Comparison of ENCODE assay signal across 1 cellular context in genomic region chr19:33868076-33868735, GRCh38.
TF ChIP-seq lines count a peak whose summit lies in the region.

No MANE protein-coding gene starts in this region.

TF ChIP-seq in SK-N-SH treated with all-trans-retinoic acid at 6 μM for 48 hours, 23 proteins besides CTCF, POLR2A, EP300 and RAD21 (continued from another document):
- TF ChIP-seq TSHZ2 (CRISPR knock-in tag; IDR thresholded peaks at IDR 0.05) (no peak), GLIS3 (CRISPR knock-in tag; IDR thresholded peaks at IDR 0.05) (no peak), ARNTL (CRISPR knock-in tag; IDR thresholded peaks at IDR 0.05; ENCODE audit: borderline replicate concordance, low read depth) (no peak), PATZ1 (CRISPR knock-in tag; IDR thresholded peaks at IDR 0.05; ENCODE audit: borderline replicate concordance) (no peak), CSDC2 (CRISPR knock-in tag; IDR thresholded peaks at IDR 0.05) (no peak), ZNF565 (CRISPR knock-in tag; conservative IDR thresholded peaks at IDR 0.05; ENCODE audit: low read depth) (no peak), ISL1 (CRISPR knock-in tag; IDR thresholded peaks at IDR 0.05) (no peak), ZNF8 (CRISPR knock-in tag; IDR thresholded peaks at IDR 0.05) (no peak), PPARA (CRISPR knock-in tag; IDR thresholded peaks at IDR 0.05; ENCODE audit: borderline replicate concordance) (no peak), RARB (CRISPR knock-in tag; IDR thresholded peaks at IDR 0.05) (no peak), CREB5 (CRISPR knock-in tag; IDR thresholded peaks at IDR 0.05; ENCODE audit: low read depth) (no peak), SNAI2 (CRISPR knock-in tag; IDR thresholded peaks at IDR 0.05) (no peak)
